Comparison of ENCODE assay signal across 6 cellular contexts in genomic region chr14:94079891-94080605, GRCh38. TPM values are rescaled to one million over a fixed set of nuclear protein-coding genes. Genes with fewer than 3 reads are reported as not detected.
DNase-seq lines count a peak whose midpoint lies in the region; ATAC-seq, FAIRE-seq and TF ChIP-seq lines count a peak whose summit lies in the region.

No MANE protein-coding gene starts in this region.

- POLR2A ChIA-PET in K562 (lab: Yijun Ruan, JAX), result interaction anchor here (0.6 to 1.4 kb wide), 2 partner anchors 11 to 618 kb away, joined by 3 to 7 read pairs; no protein-coding TSS in a partner anchor

- no peak for ATAC-seq in K562
- no peak for ATAC-seq in natural killer cell
- no peak for ATAC-seq in GM18858 (IDR thresholded peaks at IDR 0.05; ENCODE audit: unreplicated experiment)
- no peak for ATAC-seq in GM19324 (IDR thresholded peaks at IDR 0.05; ENCODE audit: low FRiP score, unreplicated experiment)

- peak overlapping the region; percentile 92 for H3K4me2 ChIP-seq in K562 (ENCODE audit: insufficient read depth, low read length)

- H3K27ac ChIP-seq in HUES64 (ENCODE audit: low read depth, low read length), result no peak overlapping the region
- peak overlapping the region; percentile 81 for H3K27ac ChIP-seq in K562 (ENCODE audit: extremely low read depth, low read depth, low read length)

- FAIRE-seq in K562 (lab: Jason Lieb, UNC), result no peak

- peaks cover 90% of the 10 kb centered on the region for H3K79me2 ChIP-seq in K562 (ENCODE audit: control insufficient read depth, insufficient read depth, low read length)

- TF ChIP-seq CTCF in K562 (IDR thresholded peaks at IDR 0.05 in 2 of 3, conservative IDR thresholded peaks at IDR 0.05 in 1 of 3; ENCODE audit: insufficient read depth in 2 of 3, low read depth in 1 of 3, low read length in 3 of 3), result no peak
- no peak for TF ChIP-seq CTCF in natural killer cell (IDR thresholded peaks at IDR 0.05)

- peak overlapping the region; percentile 90 for H3K4me3 ChIP-seq in HUES64 (ENCODE audit: low read length)
- H3K4me3 ChIP-seq in K562, result peak overlapping the region; percentile 88

- H2AFZ ChIP-seq in K562 (ENCODE audit: low read depth, low read length), result no peak overlapping the region

- peak overlapping the region; percentile 97 to 98 for H3K27ac Mint-ChIP-seq in natural killer cell

- peaks cover 44 to 65% of the 10 kb centered on the region in 2 donors for H3K4me1 Mint-ChIP-seq in natural killer cell

- peaks cover 10% of the 10 kb centered on the region; the same call in 1 of the 2 replicates for H3K9me3 ChIP-seq in HUES64 (ENCODE audit: insufficient read depth, low read depth, low read length)
- H3K9me3 ChIP-seq in K562 (replicated peaks; ENCODE audit: control insufficient read depth, insufficient read depth, low read depth, low read length), result no peaks in the 10 kb centered on the region

- BruUV-seq in K562 (replicated peaks; lab: Mats Ljungman, UMichigan), result no TSS peak

- H3K27me3 ChIP-seq in HUES64 (ENCODE audit: insufficient read depth, low read length) (no peaks in the 10 kb centered on the region), K562 (ENCODE audit: control insufficient read depth in 2 of 2, insufficient read depth in 2 of 2, low read length in 2 of 2) (no peaks in the 10 kb centered on the region)

- CTCF ChIA-PET in K562 (lab: Yijun Ruan, JAX; ENCODE audit: low intra/inter-chr PET ratio), result interaction anchor here (0.6 kb wide), 1 partner anchor 61 kb away, joined by 3 read pairs; no protein-coding TSS in a partner anchor

- no peak for TF ChIP-seq POLR2A in K562 (conservative IDR thresholded peaks at IDR 0.05)

- peak overlapping the region; percentile 84 for H3K9ac ChIP-seq in HUES64 (ENCODE audit: low read depth, low read length)
- peak overlapping the region; percentile 85 to 95 for H3K9ac ChIP-seq in K562 (ENCODE audit: insufficient read depth in 1 of 2, low read depth in 2 of 2, low read length in 2 of 2)

- H3K27me3 Mint-ChIP-seq in natural killer cell (ENCODE audit: low read depth in 2 of 2), result no peaks in the 10 kb centered on the region

- H4K20me1 ChIP-seq in K562 (replicated peaks; ENCODE audit: control insufficient read depth, insufficient read depth, low read length), result peaks cover 9% of the 10 kb centered on the region

- 21% methylated on average over 13 of the region's 13 CpGs for WGBS in HUES64
- WGBS in K562 (ENCODE audit: insufficient coverage, low coverage, missing lambda C conversion rate), result 4% methylated on average over 13 of the region's 13 CpGs

- no peaks in the 10 kb centered on the region for H3K9me1 ChIP-seq in K562 (ENCODE audit: control insufficient read depth, insufficient read depth, low read length)

- DNase-seq in K562 (ENCODE audit: extremely low read depth in 1 of 4, low spot score in 3 of 4), result no peak
- no peak for DNase-seq in natural killer cell
- DNase-seq in UCSD-AML1 (lab: John Stamatoyannopoulos, UW; ENCODE audit: unreplicated experiment), result no peak

- TF ChIP-seq RAD21 in K562 (CRISPR knock-in tag; conservative IDR thresholded peaks at IDR 0.05 in 1 of 2, IDR thresholded peaks at IDR 0.05 in 1 of 2), result no peak

- no peak for TF ChIP-seq EP300 in K562 (IDR thresholded peaks at IDR 0.05; ENCODE audit: low read length)

- peaks cover 7% of the 10 kb centered on the region; the same call in 1 of the 2 replicates for H3K4me1 ChIP-seq in HUES64 (ENCODE audit: insufficient read depth, low read length)
- H3K4me1 ChIP-seq in K562 (replicated peaks in 1 of 2; ENCODE audit: control insufficient read depth in 2 of 2, insufficient read depth in 2 of 2, low read length in 2 of 2), result peaks cover 8 to 21% of the 10 kb centered on the region in 2 experiments; a peak in 4 of 5 replicates

- no peaks in the 10 kb centered on the region for H3K9me3 Mint-ChIP-seq in natural killer cell

- H3K36me3 ChIP-seq in HUES64 (ENCODE audit: insufficient read depth, low read length) (peaks cover 35% of the 10 kb centered on the region), K562 (ENCODE audit: control insufficient read depth, insufficient read depth, low read length) (peaks cover 34% of the 10 kb centered on the region)

- intact Hi-C loops in K562 (cut with micrococcal nuclease), result no loop called here
- intact Hi-C loops in natural killer cell (cut with micrococcal nuclease), result loop anchor here (2.0 to 5.0 kb wide), 3 partner anchors 23 to 118 kb away; no protein-coding TSS in a partner anchor

- peaks cover 5% of the 10 kb centered on the region for H3K36me3 Mint-ChIP-seq in natural killer cell

- in situ Hi-C loops in K562 (cut with MboI), result no loop called here

- H3K4me3 Mint-ChIP-seq in natural killer cell, result peak overlapping the region; percentile 100

RNA-seq across cellular contexts. Expression of gene DDX24, which starts 1.0 kb away (rescaled TPM):
- polyA plus RNA-seq in HUES64 (2013, experiment 1 of 2), result 132 TPM
- 132 TPM for polyA plus RNA-seq in HUES64 (2013, experiment 2 of 2)
- total RNA-seq in K562 (2011; cell fraction: chromatin; rRNA removed; ENCODE audit: low replicate concordance), result 39.3 and 70.0 TPM in 2 replicates
- total RNA-seq in K562 (2011; cell fraction: nucleolus; rRNA removed), result 36.2 TPM in 2 replicates
- 33.4 and 34.7 TPM in 2 replicates for total RNA-seq in K562 (2011; cell fraction: nucleoplasm; rRNA removed)
- total RNA-seq in K562 (2014; rRNA removed) (98.3 and 104 TPM in 2 replicates), K562 (2014; rRNA removed; fragmentation: Illumina TruSeq; extraction: Trizol) (129 and 139 TPM in 2 replicates), K562 (2015; rRNA removed; fragmentation: Illumina TruSeq; extraction: Trizol) (122 and 125 TPM in 2 replicates), K562 (2021) (118 and 127 TPM in 2 replicates), natural killer cell (100 to 1,000 TPM; 250 to 357 (median 296) TPM)
- polyA plus RNA-seq in K562 (2011; rRNA removed) (95.7 and 98.6 TPM in 2 replicates), K562 (2014; fragmentation: Illumina TruSeq; extraction: Trizol) (139 and 175 TPM in 2 replicates), K562 (2014; fragmentation: Nextera tagmentation; extraction: Ambion mirVana) (100 to 1,000 TPM in 1 of 2 experiments, 10 to 100 TPM in 1; 95.1 to 136 TPM), K562 (2014; rRNA removed) (67.4 and 82.4 TPM in 2 replicates)
- polyA plus RNA-seq in K562 (2011; cell fraction: cytosol; rRNA removed), result 61.5 and 65.0 TPM in 2 replicates
- polyA plus RNA-seq in K562 (2011; cell fraction: nucleus; rRNA removed), result 76.7 and 77.4 TPM in 2 replicates
- 67.1 and 89.1 TPM in 2 replicates for polyA plus RNA-seq in K562 (2012)
- polyA minus RNA-seq in K562 (2011; rRNA and poly(A)+ RNA removed), result 102 and 114 TPM in 2 replicates
- 32.5 and 54.1 TPM in 2 replicates for polyA minus RNA-seq in K562 (2011; cell fraction: cytosol; rRNA and poly(A)+ RNA removed)
- polyA minus RNA-seq in K562 (2011; cell fraction: nucleus; rRNA and poly(A)+ RNA removed), result 28.8 and 48.1 TPM in 2 replicates

RNA-seq across cellular contexts. Expression of gene IFI27L1, which starts 1.1 kb away (rescaled TPM):
- 9.4 TPM for polyA plus RNA-seq in HUES64 (2013, experiment 1 of 2)
- 14.0 TPM for polyA plus RNA-seq in HUES64 (2013, experiment 2 of 2)
- total RNA-seq in K562 (2011; cell fraction: chromatin; rRNA removed; ENCODE audit: low replicate concordance), result 24.1 and 32.5 TPM in 2 replicates
- total RNA-seq in K562 (2011; cell fraction: nucleolus; rRNA removed), result 33.0 and 35.5 TPM in 2 replicates
- 30.1 and 34.7 TPM in 2 replicates for total RNA-seq in K562 (2011; cell fraction: nucleoplasm; rRNA removed)
- total RNA-seq in K562 (2014; rRNA removed) (20.3 and 24.6 TPM in 2 replicates), K562 (2014; rRNA removed; fragmentation: Illumina TruSeq; extraction: Trizol) (13.8 and 19.7 TPM in 2 replicates), K562 (2015; rRNA removed; fragmentation: Illumina TruSeq; extraction: Trizol) (17.6 and 17.8 TPM in 2 replicates), K562 (2021) (20.2 and 23.8 TPM in 2 replicates), natural killer cell (10 to 100 TPM; 10.1 to 15.1 (median 12.1) TPM)
- polyA plus RNA-seq in K562 (2011; rRNA removed) (28.0 and 31.9 TPM in 2 replicates), K562 (2014; fragmentation: Illumina TruSeq; extraction: Trizol) (14.5 and 19.3 TPM in 2 replicates), K562 (2014; fragmentation: Nextera tagmentation; extraction: Ambion mirVana) (10 to 100 TPM; 22.8 to 28.0 TPM), K562 (2014; rRNA removed) (25.0 and 25.6 TPM in 2 replicates)
- 35.9 TPM in 2 replicates for polyA plus RNA-seq in K562 (2011; cell fraction: cytosol; rRNA removed)
- polyA plus RNA-seq in K562 (2011; cell fraction: nucleus; rRNA removed), result 50.2 and 57.1 TPM in 2 replicates
- polyA plus RNA-seq in K562 (2012), result 23.6 and 32.5 TPM in 2 replicates
- polyA minus RNA-seq in K562 (2011; rRNA and poly(A)+ RNA removed), result 4.8 and 7.3 TPM in 2 replicates
- 3.3 and 5.8 TPM in 2 replicates for polyA minus RNA-seq in K562 (2011; cell fraction: cytosol; rRNA and poly(A)+ RNA removed)
- polyA minus RNA-seq in K562 (2011; cell fraction: nucleus; rRNA and poly(A)+ RNA removed), result 6.5 and 11.7 TPM in 2 replicates

RNA-seq across cellular contexts. Expression of gene IFI27, which starts 30.5 kb away (rescaled TPM):
- polyA plus RNA-seq in HUES64 (2013, experiment 1 of 2), result 0.90 TPM
- 1.4 TPM for polyA plus RNA-seq in HUES64 (2013, experiment 2 of 2)
- total RNA-seq in K562 (2011; cell fraction: chromatin; rRNA removed; ENCODE audit: low replicate concordance), result 2.0 and 2.4 TPM in 2 replicates
- total RNA-seq in K562 (2011; cell fraction: nucleolus; rRNA removed), result 2.2 and 2.9 TPM in 2 replicates
- total RNA-seq in K562 (2011; cell fraction: nucleoplasm; rRNA removed), result 3.8 and 4.0 TPM in 2 replicates
- total RNA-seq in K562 (2014; rRNA removed) (0.45 and 0.98 TPM in 2 replicates), K562 (2014; rRNA removed; fragmentation: Illumina TruSeq; extraction: Trizol) (0.95 and 1.1 TPM in 2 replicates), K562 (2015; rRNA removed; fragmentation: Illumina TruSeq; extraction: Trizol) (1.6 and 1.8 TPM in 2 replicates), K562 (2021) (1.0 and 1.3 TPM in 2 replicates), natural killer cell (1 to 10 TPM in 1 of 3 donors, under 1 TPM in 2; 0.47 to 1.3 (median 0.52) TPM)
- polyA plus RNA-seq in K562 (2011; rRNA removed) (2.0 TPM in 2 replicates), K562 (2014; fragmentation: Illumina TruSeq; extraction: Trizol) (0.19 and 1.2 TPM in 2 replicates), K562 (2014; fragmentation: Nextera tagmentation; extraction: Ambion mirVana) (1 to 10 TPM; 2.4 to 3.4 TPM), K562 (2014; rRNA removed) (0.89 TPM in 1 of 2 replicates, not detected in the other)
- polyA plus RNA-seq in K562 (2011; cell fraction: cytosol; rRNA removed), result 4.1 and 8.7 TPM in 2 replicates
- polyA plus RNA-seq in K562 (2011; cell fraction: nucleus; rRNA removed), result 4.0 and 5.2 TPM in 2 replicates
- 1.8 and 4.7 TPM in 2 replicates for polyA plus RNA-seq in K562 (2012)
- polyA minus RNA-seq in K562 (2011; rRNA and poly(A)+ RNA removed), result 0.28 and 0.39 TPM in 2 replicates
- polyA minus RNA-seq in K562 (2011; cell fraction: cytosol; rRNA and poly(A)+ RNA removed), result not detected in 2 replicates
- polyA minus RNA-seq in K562 (2011; cell fraction: nucleus; rRNA and poly(A)+ RNA removed), result 1.1 and 2.0 TPM in 2 replicates

RNA-seq across cellular contexts. Expression of gene IFI27L2, which starts 49.4 kb away (rescaled TPM):
- 23.7 TPM for polyA plus RNA-seq in HUES64 (2013, experiment 1 of 2)
- polyA plus RNA-seq in HUES64 (2013, experiment 2 of 2), result 34.0 TPM
- total RNA-seq in K562 (2011; cell fraction: chromatin; rRNA removed; ENCODE audit: low replicate concordance), result 1.2 and 5.0 TPM in 2 replicates
- 2.6 and 2.7 TPM in 2 replicates for total RNA-seq in K562 (2011; cell fraction: nucleolus; rRNA removed)
- 2.0 and 4.0 TPM in 2 replicates for total RNA-seq in K562 (2011; cell fraction: nucleoplasm; rRNA removed)
- total RNA-seq in K562 (2014; rRNA removed) (8.0 and 9.3 TPM in 2 replicates), K562 (2014; rRNA removed; fragmentation: Illumina TruSeq; extraction: Trizol) (2.3 and 2.7 TPM in 2 replicates), K562 (2015; rRNA removed; fragmentation: Illumina TruSeq; extraction: Trizol) (4.1 and 6.1 TPM in 2 replicates), K562 (2021) (4.4 and 5.5 TPM in 2 replicates), natural killer cell (10 to 100 TPM; 36.3 to 55.1 (median 39.8) TPM)
- polyA plus RNA-seq in K562 (2011; rRNA removed) (3.3 and 4.1 TPM in 2 replicates), K562 (2014; fragmentation: Illumina TruSeq; extraction: Trizol) (2.5 and 3.8 TPM in 2 replicates), K562 (2014; fragmentation: Nextera tagmentation; extraction: Ambion mirVana) (1 to 10 TPM; 1.0 to 3.0 TPM), K562 (2014; rRNA removed) (5.9 and 9.0 TPM in 2 replicates)
- polyA plus RNA-seq in K562 (2011; cell fraction: cytosol; rRNA removed), result 7.4 and 14.0 TPM in 2 replicates
- 2.2 and 4.6 TPM in 2 replicates for polyA plus RNA-seq in K562 (2011; cell fraction: nucleus; rRNA removed)
- polyA plus RNA-seq in K562 (2012), result 13.5 and 19.3 TPM in 2 replicates
- polyA minus RNA-seq in K562 (2011; rRNA and poly(A)+ RNA removed), result 0.33 and 0.88 TPM in 2 replicates
- not detected in 2 replicates for polyA minus RNA-seq in K562 (2011; cell fraction: cytosol; rRNA and poly(A)+ RNA removed)
- 0.94 and 1.1 TPM in 2 replicates for polyA minus RNA-seq in K562 (2011; cell fraction: nucleus; rRNA and poly(A)+ RNA removed)

RNA-seq across cellular contexts. Expression of gene OTUB2, which starts 53.9 kb away (rescaled TPM):
- polyA plus RNA-seq in HUES64 (2013, experiment 1 of 2), result 3.2 TPM
- 4.1 TPM for polyA plus RNA-seq in HUES64 (2013, experiment 2 of 2)
- total RNA-seq in K562 (2011; cell fraction: chromatin; rRNA removed; ENCODE audit: low replicate concordance), result 0.12 and 0.72 TPM in 2 replicates
- 0.26 and 1.0 TPM in 2 replicates for total RNA-seq in K562 (2011; cell fraction: nucleolus; rRNA removed)
- total RNA-seq in K562 (2011; cell fraction: nucleoplasm; rRNA removed), result 0.22 and 0.38 TPM in 2 replicates
- total RNA-seq in K562 (2014; rRNA removed) (0.23 and 0.24 TPM in 2 replicates), K562 (2014; rRNA removed; fragmentation: Illumina TruSeq; extraction: Trizol) (0.07 and 0.35 TPM in 2 replicates), K562 (2015; rRNA removed; fragmentation: Illumina TruSeq; extraction: Trizol) (0.11 and 0.15 TPM in 2 replicates), K562 (2021) (0.31 and 0.34 TPM in 2 replicates), natural killer cell (under 1 TPM in 2 of 3 donors, not detected in 1; 0.09 to 0.13 TPM)
- polyA plus RNA-seq in K562 (2011; rRNA removed) (0.11 and 0.20 TPM in 2 replicates), K562 (2014; fragmentation: Illumina TruSeq; extraction: Trizol) (0.15 and 0.21 TPM in 2 replicates), K562 (2014; fragmentation: Nextera tagmentation; extraction: Ambion mirVana) (under 1 TPM; 0.01 to 0.08 TPM), K562 (2014; rRNA removed) (0.08 and 0.26 TPM in 2 replicates)
- polyA plus RNA-seq in K562 (2011; cell fraction: cytosol; rRNA removed), result 0.09 and 0.12 TPM in 2 replicates
- polyA plus RNA-seq in K562 (2011; cell fraction: nucleus; rRNA removed), result 0.18 and 0.33 TPM in 2 replicates
- 0.21 and 0.28 TPM in 2 replicates for polyA plus RNA-seq in K562 (2012)
- polyA minus RNA-seq in K562 (2011; rRNA and poly(A)+ RNA removed), result 0.18 and 0.46 TPM in 2 replicates
- 0.67 TPM in 1 of 2 replicates, not detected in the other for polyA minus RNA-seq in K562 (2011; cell fraction: cytosol; rRNA and poly(A)+ RNA removed)
- polyA minus RNA-seq in K562 (2011; cell fraction: nucleus; rRNA and poly(A)+ RNA removed), result 0.22 and 0.40 TPM in 2 replicates
